ENCODE assay signal across 9 cellular contexts in genomic region chr6:128738112-128738511, GRCh38.
DNase-seq lines count a peak whose midpoint lies in the region; ATAC-seq lines count a peak whose summit lies in the region.
"Had no signal": no experiment of that assay in that cellular context is flagged by ENCODE, and none has a peak within 500 bp of the region (broad histone marks: within the 10 kb centered on the region; RNA-seq: fewer than 3 reads in every experiment).

No MANE protein-coding gene starts in this region.

- intact Hi-C loops in left colon (cut with DNase I, micrococcal nuclease): loop anchor here in 1 of 2 donors (10.0 kb wide), 1 partner anchor 1003 kb away; no protein-coding TSS in a partner anchor

- ATAC-seq in GM18870 (IDR thresholded peaks at IDR 0.05; ENCODE audit: unreplicated experiment): peak; percentile 83
- ATAC-seq in GM21576 (IDR thresholded peaks at IDR 0.05; ENCODE audit: unreplicated experiment): peak; percentile 76
- ATAC-seq in HG03354 (IDR thresholded peaks at IDR 0.05; ENCODE audit: poor library complexity, severe bottlenecking, unreplicated experiment): peak; percentile 68
- peak; percentile 99 for ATAC-seq in left colon
- ATAC-seq: esophagus mucosa had no signal

- peak; percentile 7 to 35 for DNase-seq in left colon
- no peak for DNase-seq in NCI-H345 (lab: John Stamatoyannopoulos, UW)
- no peak for DNase-seq in stimulated activated CD4-positive, alpha-beta T cell treated with anti-CD3 and anti-CD28 coated beads, Interleukin-15, amount 100 ng/mL, for 24 hours
- DNase-seq in T-helper 9 cell: no peak
- DNase-seq: nucleus accumbens had no signal

Comparison
In these comparisons a context has a peak if more than half of its experiments do, and no peak if none do; other contexts are left out.
1. DNase-seq: peak in left colon (2 of 2); none in NCI-H345 (single experiment), stimulated activated CD4-positive, alpha-beta T cell treated with anti-CD3 and anti-CD28 coated beads, Interleukin-15, amount 100 ng/mL, for 24 hours (single experiment) and T-helper 9 cell (single experiment).
2. Peak in every context shown above with its lines, with median percentiles within 50 percentile points of each other: ATAC-seq.